ENCODE assay signal across 9 cellular contexts in the genomic region with DNA sequence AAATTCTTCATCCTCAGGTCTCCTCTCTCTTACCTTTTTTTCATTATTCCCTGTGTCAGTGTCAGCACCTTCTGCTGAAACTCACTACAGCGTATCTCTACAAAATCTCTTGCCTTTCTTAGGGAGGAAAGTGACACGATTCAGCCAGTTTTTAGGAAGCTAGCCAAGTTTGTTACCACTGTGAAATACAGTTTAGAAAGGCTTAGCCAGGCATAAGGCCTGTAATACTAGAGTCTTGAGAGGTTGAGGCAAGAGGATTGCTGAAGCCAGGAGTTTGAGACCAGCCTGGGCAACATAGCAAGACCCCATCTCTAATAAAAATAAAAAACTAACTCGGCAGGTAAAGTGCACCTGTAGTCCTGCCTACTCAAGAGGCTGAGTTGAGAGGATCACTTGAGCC. TPM values are rescaled to one million over a fixed set of nuclear protein-coding genes. Genes with fewer than 3 reads are reported as not detected.
DNase-seq lines count a peak whose midpoint lies in the region; ATAC-seq and TF ChIP-seq lines count a peak whose summit lies in the region.
"Had no signal": no experiment of that assay in that cellular context is flagged by ENCODE, and none has a peak within 500 bp of the region (broad histone marks: within the 10 kb centered on the region; RNA-seq: fewer than 3 reads in every experiment).

No MANE protein-coding gene starts in this region.

- no peak for TF ChIP-seq CTCF in fibroblast of villous mesenchyme (IDR thresholded peaks at IDR 0.05; ENCODE audit: insufficient read depth, low read depth, low read length)

- peak overlapping the region; percentile 54 for H3K27ac Mint-ChIP-seq in activated T-helper 2 cell treated with anti-CD3 and anti-CD28 coated beads, Interferon-gamma antibody, Interleukin-2, Interleukin-4, amounts not matched to agents 10 μg/mL and 5 μg/mL and 100 μg/mL, durations not matched to agents 14 hours and 24 hours and 36 hours
- H3K27ac Mint-ChIP-seq in stimulated activated naive CD8-positive, alpha-beta T cell treated with anti-CD3 and anti-CD28 coated beads, Interleukin-15, amount 100 ng/mL, for 72 hours, result peak overlapping the region in 1 of 2 donors; percentile 3

- ATAC-seq in activated T-cell treated with anti-CD3 and anti-CD28 coated beads, Interleukin-2, amount 50 U/mL, for 4 hours, result no peak
- no peak for ATAC-seq in stimulated activated naive CD8-positive, alpha-beta T cell treated with anti-CD3 and anti-CD28 coated beads, Interleukin-15, amount 100 ng/mL, for 72 hours
- no peak for ATAC-seq in GM21390 (IDR thresholded peaks at IDR 0.05; ENCODE audit: unreplicated experiment)

- no peak for DNase-seq in activated T-cell treated with anti-CD3 and anti-CD28 coated beads, Interleukin-2, amount 50 U/mL, for 4 hours
- DNase-seq in activated T-cell treated with anti-CD3 and anti-CD28 coated beads for 4 hours (no peak), fibroblast of villous mesenchyme (ENCODE audit: low read depth) (peak; percentile 25), NCI-H1436 (lab: John Stamatoyannopoulos, UW) (no peak), NCI-H1694 treated with DMSO at 0.1 percent for 48 hours (lab: John Stamatoyannopoulos, UW) (no peak)
- no peak for DNase-seq in activated T-helper 2 cell treated with anti-CD3 and anti-CD28 coated beads, Interferon-gamma antibody, Interleukin-2, Interleukin-4, amounts not matched to agents 10 μg/mL and 5 μg/mL and 100 μg/mL, durations not matched to agents 14 hours and 24 hours and 36 hours (ENCODE audit: low spot score)
- no peak for DNase-seq in stimulated activated naive CD8-positive, alpha-beta T cell treated with anti-CD3 and anti-CD28 coated beads, Interleukin-15, amount 100 ng/mL, for 72 hours

- intact Hi-C loops in activated T-helper 2 cell treated with anti-CD3 and anti-CD28 coated beads, Interferon-gamma antibody, Interleukin-2, Interleukin-4, amounts not matched to agents 10 μg/mL and 5 μg/mL and 100 μg/mL, durations not matched to agents 14 hours and 24 hours and 36 hours (cut with micrococcal nuclease), result loop anchor here (2.0 kb wide), 1 partner anchor 59 kb away; no protein-coding TSS in a partner anchor

- H3K27me3 Mint-ChIP-seq in activated T-cell treated with anti-CD3 and anti-CD28 coated beads, Interleukin-2, amount 50 U/mL, for 4 hours (ENCODE audit: low read depth), result no peaks in the 10 kb centered on the region
- no peaks in the 10 kb centered on the region for H3K27me3 Mint-ChIP-seq in activated T-helper 2 cell treated with anti-CD3 and anti-CD28 coated beads, Interferon-gamma antibody, Interleukin-2, Interleukin-4, amounts not matched to agents 10 μg/mL and 5 μg/mL and 100 μg/mL, durations not matched to agents 14 hours and 24 hours and 36 hours (ENCODE audit: low read depth)
- no peaks in the 10 kb centered on the region for H3K27me3 Mint-ChIP-seq in stimulated activated naive CD8-positive, alpha-beta T cell treated with anti-CD3 and anti-CD28 coated beads, Interleukin-15, amount 100 ng/mL, for 72 hours

- H3K9me3 Mint-ChIP-seq in activated T-cell treated with anti-CD3 and anti-CD28 coated beads, Interleukin-2, amount 50 U/mL, for 4 hours, result no peaks in the 10 kb centered on the region
- H3K9me3 Mint-ChIP-seq in activated T-helper 2 cell treated with anti-CD3 and anti-CD28 coated beads, Interferon-gamma antibody, Interleukin-2, Interleukin-4, amounts not matched to agents 10 μg/mL and 5 μg/mL and 100 μg/mL, durations not matched to agents 14 hours and 24 hours and 36 hours, result peaks cover 9% of the 10 kb centered on the region
- H3K9me3 Mint-ChIP-seq in stimulated activated naive CD8-positive, alpha-beta T cell treated with anti-CD3 and anti-CD28 coated beads, Interleukin-15, amount 100 ng/mL, for 72 hours, result peaks cover 7 to 9% of the 10 kb centered on the region in 2 donors

- H3K4me3 Mint-ChIP-seq in activated T-cell treated with anti-CD3 and anti-CD28 coated beads, Interleukin-2, amount 50 U/mL, for 4 hours, result peak overlapping the region; percentile 55
- no peak overlapping the region for H3K4me3 Mint-ChIP-seq in activated T-helper 2 cell treated with anti-CD3 and anti-CD28 coated beads, Interferon-gamma antibody, Interleukin-2, Interleukin-4, amounts not matched to agents 10 μg/mL and 5 μg/mL and 100 μg/mL, durations not matched to agents 14 hours and 24 hours and 36 hours (ENCODE audit: low read depth)
- peak overlapping the region; percentile 29 to 62 for H3K4me3 Mint-ChIP-seq in stimulated activated naive CD8-positive, alpha-beta T cell treated with anti-CD3 and anti-CD28 coated beads, Interleukin-15, amount 100 ng/mL, for 72 hours

- no peak overlapping the region for H3K4me3 ChIP-seq in fibroblast of villous mesenchyme (ENCODE audit: low read depth, low read length)
- H3K4me3 ChIP-seq: BLaER1 had no signal

- H3K4me1 Mint-ChIP-seq in activated T-cell treated with anti-CD3 and anti-CD28 coated beads, Interleukin-2, amount 50 U/mL, for 4 hours (ENCODE audit: low read depth), result peaks cover 89% of the 10 kb centered on the region
- H3K4me1 Mint-ChIP-seq in activated T-helper 2 cell treated with anti-CD3 and anti-CD28 coated beads, Interferon-gamma antibody, Interleukin-2, Interleukin-4, amounts not matched to agents 10 μg/mL and 5 μg/mL and 100 μg/mL, durations not matched to agents 14 hours and 24 hours and 36 hours (ENCODE audit: low read depth), result peaks cover 82% of the 10 kb centered on the region
- H3K4me1 Mint-ChIP-seq in stimulated activated naive CD8-positive, alpha-beta T cell treated with anti-CD3 and anti-CD28 coated beads, Interleukin-15, amount 100 ng/mL, for 72 hours, result peaks cover 90% of the 10 kb centered on the region

- peaks cover 26% of the 10 kb centered on the region for H3K36me3 Mint-ChIP-seq in activated T-cell treated with anti-CD3 and anti-CD28 coated beads, Interleukin-2, amount 50 U/mL, for 4 hours (ENCODE audit: insufficient read depth)
- peaks cover 46% of the 10 kb centered on the region for H3K36me3 Mint-ChIP-seq in activated T-helper 2 cell treated with anti-CD3 and anti-CD28 coated beads, Interferon-gamma antibody, Interleukin-2, Interleukin-4, amounts not matched to agents 10 μg/mL and 5 μg/mL and 100 μg/mL, durations not matched to agents 14 hours and 24 hours and 36 hours (ENCODE audit: low read depth)

RNA-seq across cellular contexts. Expression of a gene that starts 16.7 kb away (rescaled TPM):
- total RNA-seq in activated T-cell treated with anti-CD3 and anti-CD28 coated beads, Interleukin-2, amount 50 U/mL, for 4 hours, result 10 to 100 TPM; 69.7 to 84.9 (median 77.4) TPM
- 106 and 110 TPM in 2 replicates for total RNA-seq in activated T-helper 2 cell treated with anti-CD3 and anti-CD28 coated beads, Interferon-gamma antibody, Interleukin-2, Interleukin-4, amounts not matched to agents 10 μg/mL and 5 μg/mL and 100 μg/mL, durations not matched to agents 14 hours and 24 hours and 36 hours
- 20.9 and 36.3 TPM in 2 replicates for total RNA-seq in fibroblast of villous mesenchyme
